In genomic region chr4:174365018-174365587, GRCh38 we compare ENCODE assay signal across 9 cellular contexts.
DNase-seq lines count a peak whose midpoint lies in the region; ATAC-seq and TF ChIP-seq lines count a peak whose summit lies in the region.
"Had no signal": no experiment of that assay in that cellular context is flagged by ENCODE, and none has a peak within 500 bp of the region (broad histone marks: within the 10 kb centered on the region; RNA-seq: fewer than 3 reads in every experiment).

No MANE protein-coding gene starts in this region.

- WGBS in mammary epithelial cell (ENCODE audit: low coverage, missing lambda C conversion rate), result 0% methylated on average over 2 of the region's 2 CpGs

- peaks cover 20% of the 10 kb centered on the region for H3K9me3 Mint-ChIP-seq in mesothelial cell of epicardium
- H3K9me3 Mint-ChIP-seq: stimulated activated naive CD8-positive, alpha-beta T cell treated with anti-CD3 and anti-CD28 coated beads, Interleukin-15, Interleukin-2, amounts not matched to agents 100 ng/mL and 50 ng/mL, for 24 hours had no signal

- CTCF ChIA-PET in mammary epithelial cell (lab: Charles Lee; ENCODE audit: low non-redundant PET), result interaction anchor here (0.7 kb wide), 1 partner anchor 188 kb away, joined by 3 read pairs; no protein-coding TSS in a partner anchor

- intact Hi-C loops in left ventricle myocardium inferior (cut with micrococcal nuclease) (loop anchor here (5.0 to 10.0 kb wide), 2 partner anchors 267 to 350 kb away; no protein-coding TSS in a partner anchor), Right ventricle myocardium superior (cut with DNase I) (loop anchor here (5.0 to 10.0 kb wide), 2 partner anchors 267 to 350 kb away; no protein-coding TSS in a partner anchor), mammary epithelial cell (cut with micrococcal nuclease) (loop anchor here (1.0 kb wide), 3 partner anchors 157 to 349 kb away; partner anchors contain the start of gene HPGD)

- DNase-seq in left ventricle myocardium inferior (no peak), Right ventricle myocardium superior (no peak), NAMALWA (ENCODE audit: low spot score) (peak; percentile 63), mammary epithelial cell (no peak), mesothelial cell of epicardium (ENCODE audit: low spot score in 2 of 2, unreplicated experiment in 2 of 2) (no peak), caudate nucleus (lab: John Stamatoyannopoulos, UW) (no peak)
- DNase-seq in activated effector memory CD4-positive, alpha-beta T cell treated with Interleukin-2 at 50 U/mL for 16 hours, result no peak

- H3K27me3 Mint-ChIP-seq in mesothelial cell of epicardium (ENCODE audit: low read depth), result no peaks in the 10 kb centered on the region

- H3K27me3 ChIP-seq in left ventricle myocardium inferior (ENCODE audit: low read depth), result no peaks in the 10 kb centered on the region
- no peaks in the 10 kb centered on the region for H3K27me3 ChIP-seq in mammary epithelial cell (ENCODE audit: insufficient read depth, low read length)

- no peaks in the 10 kb centered on the region for H4K20me1 ChIP-seq in mammary epithelial cell (ENCODE audit: insufficient read depth, low read length)

- no peak overlapping the region for H3K27ac ChIP-seq in left ventricle myocardium inferior (replicated peaks)
- no peak overlapping the region for H3K27ac ChIP-seq in mammary epithelial cell (ENCODE audit: insufficient read depth, low read depth, low read length)
- H3K27ac ChIP-seq in caudate nucleus (ENCODE audit: low read depth, low read length), result no peak overlapping the region

- H3K4me2 ChIP-seq in mammary epithelial cell (ENCODE audit: insufficient read depth, low read depth, low read length), result no peak overlapping the region

- H3K9me3 ChIP-seq in left ventricle myocardium inferior (replicated peaks), result no peaks in the 10 kb centered on the region
- no peaks in the 10 kb centered on the region for H3K9me3 ChIP-seq in mammary epithelial cell (replicated peaks; ENCODE audit: insufficient read depth, low read length)

- dilution Hi-C loops in mammary epithelial cell (cut with HindIII; ENCODE audit: low sequenced_read_pairs), result loop anchor here (10.0 kb wide), 1 partner anchor 270 kb away; no protein-coding TSS in a partner anchor

- TF ChIP-seq CTCF in left ventricle myocardium inferior (IDR thresholded peaks at IDR 0.05; ENCODE audit: borderline replicate concordance), result peak; percentile 56
- TF ChIP-seq CTCF in mammary epithelial cell (conservative IDR thresholded peaks at IDR 0.05 in 1 of 2, IDR thresholded peaks at IDR 0.05 in 1 of 2; ENCODE audit: extremely low read depth in 1 of 2, insufficient read depth in 1 of 2, low read depth in 1 of 2, low read length in 2 of 2), result peak; percentile 34 to 39
- TF ChIP-seq CTCF in mesothelial cell of epicardium (IDR thresholded peaks at IDR 0.05; ENCODE audit: unreplicated experiment), result peak; percentile 88

- no peaks in the 10 kb centered on the region for H3K79me2 ChIP-seq in mammary epithelial cell (ENCODE audit: insufficient read depth, low read length)

- no peak overlapping the region for H3K9ac ChIP-seq in mammary epithelial cell (ENCODE audit: insufficient read depth, low read length)

- H3K36me3 Mint-ChIP-seq in mesothelial cell of epicardium, result peaks cover 8% of the 10 kb centered on the region

- no peaks in the 10 kb centered on the region for H3K4me1 ChIP-seq in left ventricle myocardium inferior
- no peaks in the 10 kb centered on the region for H3K4me1 ChIP-seq in mammary epithelial cell (ENCODE audit: insufficient read depth, low read length)

- H3K36me3 ChIP-seq in left ventricle myocardium inferior (no peaks in the 10 kb centered on the region), mammary epithelial cell (ENCODE audit: insufficient read depth, low read length) (no peaks in the 10 kb centered on the region)

- BruUV-seq in mammary epithelial cell (replicated peaks; lab: Mats Ljungman, UMichigan), result no TSS peak

- no peak overlapping the region for H3K27ac Mint-ChIP-seq in mesothelial cell of epicardium
- H3K27ac Mint-ChIP-seq: stimulated activated naive CD8-positive, alpha-beta T cell treated with anti-CD3 and anti-CD28 coated beads, Interleukin-15, Interleukin-2, amounts not matched to agents 100 ng/mL and 50 ng/mL, for 24 hours had no signal

- H2AFZ ChIP-seq in mammary epithelial cell (ENCODE audit: low read depth, low read length), result no peak overlapping the region

- no peak overlapping the region for H3K4me3 Mint-ChIP-seq in mesothelial cell of epicardium
- H3K4me3 Mint-ChIP-seq: stimulated activated naive CD8-positive, alpha-beta T cell treated with anti-CD3 and anti-CD28 coated beads, Interleukin-15, Interleukin-2, amounts not matched to agents 100 ng/mL and 50 ng/mL, for 24 hours had no signal

- in situ Hi-C loops in mammary epithelial cell (cut with MboI; ENCODE audit: low sequenced_read_pairs in 2 of 2), result loop anchor here (10.0 to 25.0 kb wide), 2 partner anchors 270 to 347 kb away; no protein-coding TSS in a partner anchor

- H3K4me3 ChIP-seq in left ventricle myocardium inferior, result no peak overlapping the region
- no peak overlapping the region for H3K4me3 ChIP-seq in mammary epithelial cell (replicated peaks in 1 of 3; ENCODE audit: insufficient read depth in 1 of 3, low read depth in 2 of 3, low read length in 3 of 3)

- ATAC-seq in Right ventricle myocardium superior (ENCODE audit: poor library complexity) (no peak), GM18520 (IDR thresholded peaks at IDR 0.05; ENCODE audit: unreplicated experiment) (no peak)

- H3K4me1 Mint-ChIP-seq in mesothelial cell of epicardium, result no peaks in the 10 kb centered on the region

Comparison
In these comparisons a context has a peak if more than half of its experiments do, and no peak if none do; other contexts are left out.
1. CTCF ChIP-seq: peak in every context shown above with its lines; median percentile 88 in mesothelial cell of epicardium; 56 in left ventricle myocardium inferior; 36 in mammary epithelial cell.